1 cellular context compared by ENCODE assay signal in the genomic region with DNA sequence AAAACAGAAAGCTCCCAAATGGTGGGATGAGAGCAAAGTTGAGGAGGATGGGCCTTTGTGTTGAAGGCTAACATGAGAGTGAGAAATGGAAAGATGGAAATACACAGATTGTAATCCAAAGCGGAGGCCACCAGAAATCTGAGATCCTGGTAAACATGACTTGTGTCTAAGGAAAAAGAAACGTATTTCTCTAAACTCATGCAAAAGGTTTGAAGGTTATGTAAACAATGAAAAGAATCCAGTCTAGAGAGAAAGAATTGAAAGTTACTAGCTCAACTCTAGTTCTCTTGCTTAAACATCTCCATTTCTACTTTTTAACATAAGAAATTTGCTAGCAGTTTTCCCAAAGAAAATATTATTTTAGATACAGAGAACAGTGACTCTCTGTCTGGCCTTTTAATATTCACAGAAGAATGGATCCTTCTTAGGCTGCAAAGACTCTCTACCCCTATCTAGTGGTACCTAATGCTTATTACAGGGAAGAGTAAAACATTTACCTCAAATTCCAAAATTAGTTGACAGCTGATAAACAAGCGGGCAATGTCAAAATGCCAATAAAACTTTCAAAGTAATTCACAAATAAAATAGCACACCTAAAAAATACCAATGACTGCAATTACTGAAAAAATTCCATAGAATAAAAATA.
TF ChIP-seq lines count a peak whose summit lies in the region.

No MANE protein-coding gene starts in this region.

TF ChIP-seq in HepG2, 621 proteins besides CTCF, POLR2A, EP300 and RAD21 (continued from another document and continues in another):
- TF ChIP-seq ARID5B (CRISPR knock-in tag; IDR thresholded peaks at IDR 0.05): peak; percentile 90
- TF ChIP-seq HOXA9 (CRISPR knock-in tag; IDR thresholded peaks at IDR 0.05; ENCODE audit: borderline replicate concordance): no peak
- TF ChIP-seq AHR (CRISPR knock-in tag; IDR thresholded peaks at IDR 0.05): no peak; the same call in 1 of the 2 replicates
- TF ChIP-seq, protein P1, sequence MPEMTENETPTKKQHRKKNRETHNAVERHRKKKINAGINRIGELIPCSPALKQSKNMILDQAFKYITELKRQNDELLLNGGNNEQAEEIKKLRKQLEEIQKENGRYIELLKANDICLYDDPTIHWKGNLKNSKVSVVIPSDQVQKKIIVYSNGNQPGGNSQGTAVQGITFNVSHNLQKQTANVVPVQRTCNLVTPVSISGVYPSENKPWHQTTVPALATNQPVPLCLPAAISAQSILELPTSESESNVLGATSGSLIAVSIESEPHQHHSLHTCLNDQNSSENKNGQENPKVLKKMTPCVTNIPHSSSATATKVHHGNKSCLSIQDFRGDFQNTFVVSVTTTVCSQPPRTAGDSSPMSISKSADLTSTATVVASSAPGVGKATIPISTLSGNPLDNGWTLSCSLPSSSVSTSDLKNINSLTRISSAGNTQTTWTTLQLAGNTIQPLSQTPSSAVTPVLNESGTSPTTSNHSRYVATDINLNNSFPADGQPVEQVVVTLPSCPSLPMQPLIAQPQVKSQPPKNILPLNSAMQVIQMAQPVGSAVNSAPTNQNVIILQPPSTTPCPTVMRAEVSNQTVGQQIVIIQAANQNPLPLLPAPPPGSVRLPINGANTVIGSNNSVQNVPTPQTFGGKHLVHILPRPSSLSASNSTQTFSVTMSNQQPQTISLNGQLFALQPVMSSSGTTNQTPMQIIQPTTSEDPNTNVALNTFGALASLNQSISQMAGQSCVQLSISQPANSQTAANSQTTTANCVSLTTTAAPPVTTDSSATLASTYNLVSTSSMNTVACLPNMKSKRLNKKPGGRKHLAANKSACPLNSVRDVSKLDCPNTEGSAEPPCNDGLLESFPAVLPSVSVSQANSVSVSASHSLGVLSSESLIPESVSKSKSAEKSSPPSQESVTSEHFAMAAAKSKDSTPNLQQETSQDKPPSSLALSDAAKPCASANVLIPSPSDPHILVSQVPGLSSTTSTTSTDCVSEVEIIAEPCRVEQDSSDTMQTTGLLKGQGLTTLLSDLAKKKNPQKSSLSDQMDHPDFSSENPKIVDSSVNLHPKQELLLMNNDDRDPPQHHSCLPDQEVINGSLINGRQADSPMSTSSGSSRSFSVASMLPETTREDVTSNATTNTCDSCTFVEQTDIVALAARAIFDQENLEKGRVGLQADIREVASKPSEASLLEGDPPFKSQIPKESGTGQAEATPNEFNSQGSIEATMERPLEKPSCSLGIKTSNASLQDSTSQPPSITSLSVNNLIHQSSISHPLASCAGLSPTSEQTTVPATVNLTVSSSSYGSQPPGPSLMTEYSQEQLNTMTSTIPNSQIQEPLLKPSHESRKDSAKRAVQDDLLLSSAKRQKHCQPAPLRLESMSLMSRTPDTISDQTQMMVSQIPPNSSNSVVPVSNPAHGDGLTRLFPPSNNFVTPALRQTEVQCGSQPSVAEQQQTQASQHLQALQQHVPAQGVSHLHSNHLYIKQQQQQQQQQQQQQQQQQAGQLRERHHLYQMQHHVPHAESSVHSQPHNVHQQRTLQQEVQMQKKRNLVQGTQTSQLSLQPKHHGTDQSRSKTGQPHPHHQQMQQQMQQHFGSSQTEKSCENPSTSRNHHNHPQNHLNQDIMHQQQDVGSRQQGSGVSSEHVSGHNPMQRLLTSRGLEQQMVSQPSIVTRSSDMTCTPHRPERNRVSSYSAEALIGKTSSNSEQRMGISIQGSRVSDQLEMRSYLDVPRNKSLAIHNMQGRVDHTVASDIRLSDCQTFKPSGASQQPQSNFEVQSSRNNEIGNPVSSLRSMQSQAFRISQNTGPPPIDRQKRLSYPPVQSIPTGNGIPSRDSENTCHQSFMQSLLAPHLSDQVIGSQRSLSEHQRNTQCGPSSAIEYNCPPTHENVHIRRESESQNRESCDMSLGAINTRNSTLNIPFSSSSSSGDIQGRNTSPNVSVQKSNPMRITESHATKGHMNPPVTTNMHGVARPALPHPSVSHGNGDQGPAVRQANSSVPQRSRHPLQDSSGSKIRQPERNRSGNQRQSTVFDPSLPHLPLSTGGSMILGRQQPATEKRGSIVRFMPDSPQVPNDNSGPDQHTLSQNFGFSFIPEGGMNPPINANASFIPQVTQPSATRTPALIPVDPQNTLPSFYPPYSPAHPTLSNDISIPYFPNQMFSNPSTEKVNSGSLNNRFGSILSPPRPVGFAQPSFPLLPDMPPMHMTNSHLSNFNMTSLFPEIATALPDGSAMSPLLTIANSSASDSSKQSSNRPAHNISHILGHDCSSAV (CRISPR knock-in tag; IDR thresholded peaks at IDR 0.05; ENCODE audit: borderline replicate concordance): no peak
- TF ChIP-seq MATR3 (CRISPR knock-in tag; IDR thresholded peaks at IDR 0.05): no peak
- no peak for TF ChIP-seq ZBTB33 (CRISPR knock-in tag; IDR thresholded peaks at IDR 0.05)
- TF ChIP-seq, protein P2, sequence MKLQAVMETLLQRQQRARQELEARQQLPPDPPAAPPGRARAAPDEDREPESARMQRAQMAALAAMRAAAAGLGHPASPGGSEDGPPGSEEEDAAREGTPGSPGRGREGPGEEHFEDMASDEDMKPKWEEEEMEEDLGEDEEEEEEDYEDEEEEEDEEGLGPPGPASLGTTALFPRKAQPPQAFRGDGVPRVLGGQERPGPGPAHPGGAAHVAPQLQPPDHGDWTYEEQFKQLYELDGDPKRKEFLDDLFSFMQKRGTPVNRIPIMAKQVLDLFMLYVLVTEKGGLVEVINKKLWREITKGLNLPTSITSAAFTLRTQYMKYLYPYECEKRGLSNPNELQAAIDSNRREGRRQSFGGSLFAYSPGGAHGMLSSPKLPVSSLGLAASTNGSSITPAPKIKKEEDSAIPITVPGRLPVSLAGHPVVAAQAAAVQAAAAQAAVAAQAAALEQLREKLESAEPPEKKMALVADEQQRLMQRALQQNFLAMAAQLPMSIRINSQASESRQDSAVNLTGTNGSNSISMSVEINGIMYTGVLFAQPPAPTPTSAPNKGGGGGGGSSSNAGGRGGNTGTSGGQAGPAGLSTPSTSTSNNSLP (IDR thresholded peaks at IDR 0.05; ENCODE audit: low read depth, low read length): no peak; the same call in 1 of the 2 replicates
- peak; percentile 71; the same call in 1 of the 2 replicates for TF ChIP-seq HMG20A (CRISPR knock-in tag; IDR thresholded peaks at IDR 0.05; ENCODE audit: borderline replicate concordance)
- no peak for TF ChIP-seq ZNF713 (CRISPR knock-in tag; IDR thresholded peaks at IDR 0.05)
- TF ChIP-seq TRIM24 (CRISPR knock-in tag; IDR thresholded peaks at IDR 0.05): no peak
- no peak for TF ChIP-seq ZNF350 (CRISPR knock-in tag; IDR thresholded peaks at IDR 0.05; ENCODE audit: borderline replicate concordance, low read depth)
- TF ChIP-seq ZNF790 (CRISPR knock-in tag; IDR thresholded peaks at IDR 0.05; ENCODE audit: borderline replicate concordance): no peak
- no peak for TF ChIP-seq TERF1 (CRISPR knock-in tag; IDR thresholded peaks at IDR 0.05)
- TF ChIP-seq ZNF136 (CRISPR knock-in tag; IDR thresholded peaks at IDR 0.05; ENCODE audit: low read depth): no peak
- no peak for TF ChIP-seq GATA4 (IDR thresholded peaks at IDR 0.05; ENCODE audit: borderline replicate concordance, low read depth)
- no peak for TF ChIP-seq LBX2 (CRISPR knock-in tag; IDR thresholded peaks at IDR 0.05; ENCODE audit: borderline replicate concordance)
- peak; percentile 13; the same call in 1 of the 2 replicates for TF ChIP-seq MIXL1 (CRISPR knock-in tag; IDR thresholded peaks at IDR 0.05)
- no peak for TF ChIP-seq MLLT10 (CRISPR knock-in tag; IDR thresholded peaks at IDR 0.05)
- no peak for TF ChIP-seq SMYD3 (CRISPR knock-in tag; IDR thresholded peaks at IDR 0.05)
- no peak for TF ChIP-seq ZNF30 (CRISPR knock-in tag; IDR thresholded peaks at IDR 0.05)
- TF ChIP-seq POLR2G (IDR thresholded peaks at IDR 0.05; ENCODE audit: low read depth, low read length): no peak
- no peak for TF ChIP-seq ZFP91 (CRISPR knock-in tag; IDR thresholded peaks at IDR 0.05; ENCODE audit: borderline replicate concordance)
- TF ChIP-seq ZNF670 (CRISPR knock-in tag; IDR thresholded peaks at IDR 0.05; ENCODE audit: borderline replicate concordance): no peak
- TF ChIP-seq, protein P3, sequence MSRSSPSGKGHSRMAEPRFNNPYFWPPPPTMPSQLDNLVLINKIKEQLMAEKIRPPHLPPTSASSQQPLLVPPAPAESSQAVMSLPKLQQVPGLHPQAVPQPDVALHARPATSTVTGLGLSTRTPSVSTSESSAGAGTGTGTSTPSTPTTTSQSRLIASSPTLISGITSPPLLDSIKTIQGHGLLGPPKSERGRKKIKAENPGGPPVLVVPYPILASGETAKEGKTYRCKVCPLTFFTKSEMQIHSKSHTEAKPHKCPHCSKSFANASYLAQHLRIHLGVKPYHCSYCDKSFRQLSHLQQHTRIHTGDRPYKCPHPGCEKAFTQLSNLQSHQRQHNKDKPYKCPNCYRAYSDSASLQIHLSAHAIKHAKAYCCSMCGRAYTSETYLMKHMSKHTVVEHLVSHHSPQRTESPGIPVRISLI (CRISPR knock-in tag; IDR thresholded peaks at IDR 0.05; ENCODE audit: borderline replicate concordance): no peak
- TF ChIP-seq PTBP1 (IDR thresholded peaks at IDR 0.05; ENCODE audit: low read depth, low read length, poor library complexity, severe bottlenecking): no peak
- TF ChIP-seq ZBTB7B (CRISPR knock-in tag; IDR thresholded peaks at IDR 0.05): no peak
- TF ChIP-seq ZNF382 (CRISPR knock-in tag; IDR thresholded peaks at IDR 0.05; ENCODE audit: borderline replicate concordance): no peak
- 0 out of 4 replicates have a peak, but pooled peaks of 1 of the 2 experiments have one; percentile 36 for TF ChIP-seq HMGXB4 (CRISPR knock-in tag; IDR thresholded peaks at IDR 0.05; ENCODE audit: borderline replicate concordance in 1 of 2, low read depth in 1 of 2)
- peak; percentile 70 for TF ChIP-seq PPARG (CRISPR knock-in tag; conservative IDR thresholded peaks at IDR 0.05)
